33 cellular contexts compared by ENCODE assay signal in genomic region chr1:152679454-152679853, GRCh38. TPM values are rescaled to one million over a fixed set of nuclear protein-coding genes. Genes with fewer than 3 reads are reported as not detected.
"Had no signal": no experiment of that assay in that cellular context is flagged by ENCODE, and none has a peak within 500 bp of the region (broad histone marks: within the 10 kb centered on the region; RNA-seq: fewer than 3 reads in every experiment).

No MANE protein-coding gene starts in this region.

- H3K4me3 ChIP-seq: adrenal gland, body of pancreas, colonic mucosa, gastrocnemius medialis had no signal

- H3K4me1 ChIP-seq: adrenal gland, body of pancreas, colonic mucosa, foreskin keratinocyte, gastrocnemius medialis had no signal

- DNase-seq: activated CD4-positive, alpha-beta memory T cell treated with anti-CD3 and anti-CD28 coated beads for 36 hours; activated CD4-positive, alpha-beta T cell treated with anti-CD3 and anti-CD28 coated beads for 36 hours; activated CD4-positive, alpha-beta T cell treated with anti-CD3 and anti-CD28 coated beads, Interleukin-2, amount 10 ng/mL, durations not matched to agents 24 days and 14 days; activated CD4-positive, CD25-positive, alpha-beta regulatory T cell; activated CD4-positive, CD25-positive, alpha-beta regulatory T cell treated with anti-CD3 and anti-CD28 coated beads, Interleukin-2, amount 50 U/mL, for 72 hours; activated CD8-positive, alpha-beta memory T cell treated with anti-CD3 and anti-CD28 coated beads, Interleukin-2, amount 10 ng/mL, durations not matched to agents 7 days and 5 days; activated CD8-positive, alpha-beta memory T cell treated with anti-CD3 and anti-CD28 coated beads, Interleukin-2, amount 50 U/mL, for 4 hours; activated CD8-positive, alpha-beta T cell treated with anti-CD3 and anti-CD28 coated beads, Interleukin-2, amount 10 ng/mL, durations not matched to agents 7 days and 5 days; activated effector memory CD4-positive, alpha-beta T cell treated with anti-CD3 and anti-CD28 coated beads, Interleukin-2, amount 50 U/mL, for 16 hours; activated naive CD4-positive, alpha-beta T cell treated with anti-CD3 and anti-CD28 coated beads for 36 hours; activated naive CD8-positive, alpha-beta T cell treated with anti-CD3 and anti-CD28 coated beads for 36 hours; activated naive CD8-positive, alpha-beta T cell treated with anti-CD3 and anti-CD28 coated beads, Interleukin-2, amount 50 U/mL, for 24 hours; activated T-cell treated with anti-CD3 and anti-CD28 coated beads, Interleukin-2, amount 50 U/mL, for 1 hour; activated T-cell treated with anti-CD3 and anti-CD28 coated beads, Interleukin-2, amount 50 U/mL, for 48 hours; adrenal gland; amygdala; aorta; body of pancreas; central memory CD4-positive, alpha-beta T cell; cerebellar nuclear complex; colonic mucosa; effector CD8-positive, alpha-beta T cell; endodermal cell; foreskin keratinocyte; gastrocnemius medialis; T-helper 2 cell had no signal

- H3K27ac ChIP-seq: adrenal gland, body of pancreas, colonic mucosa, foreskin keratinocyte, gastrocnemius medialis had no signal

- H3K27me3 ChIP-seq: adrenal gland, body of pancreas, colonic mucosa, gastrocnemius medialis had no signal

- H3K36me3 ChIP-seq: adrenal gland, colonic mucosa, gastrocnemius medialis had no signal

- ATAC-seq: activated CD4-positive, alpha-beta T cell treated with anti-CD3 and anti-CD28 coated beads for 36 hours; activated CD8-positive, alpha-beta memory T cell treated with anti-CD3 and anti-CD28 coated beads, Interleukin-2, amount 10 ng/mL, durations not matched to agents 7 days and 5 days; activated CD8-positive, alpha-beta T cell treated with anti-CD3 and anti-CD28 coated beads, Interleukin-2, amount 10 ng/mL, durations not matched to agents 7 days and 5 days; activated naive CD8-positive, alpha-beta T cell treated with anti-CD3 and anti-CD28 coated beads, Interleukin-2, amount 50 U/mL, for 24 hours; body of pancreas; esophagus mucosa; foreskin keratinocyte; gastrocnemius medialis had no signal

- H3K9me3 ChIP-seq: adrenal gland, body of pancreas, colonic mucosa, gastrocnemius medialis had no signal

RNA-seq across cellular contexts. Expression of gene LCE2C, which starts 4.4 kb away (rescaled TPM):
- total RNA-seq: activated CD4-positive, alpha-beta memory T cell treated with anti-CD3 and anti-CD28 coated beads for 36 hours; activated CD4-positive, alpha-beta T cell treated with anti-CD3 and anti-CD28 coated beads for 36 hours; activated CD4-positive, alpha-beta T cell treated with anti-CD3 and anti-CD28 coated beads, Interleukin-2, amount 10 ng/mL, durations not matched to agents 24 days and 14 days; activated CD8-positive, alpha-beta memory T cell treated with anti-CD3 and anti-CD28 coated beads for 36 hours; activated CD8-positive, alpha-beta memory T cell treated with anti-CD3 and anti-CD28 coated beads, Interleukin-2, amount 10 ng/mL, durations not matched to agents 7 days and 5 days; activated CD8-positive, alpha-beta T cell treated with anti-CD3 and anti-CD28 coated beads, Interleukin-2, amount 10 ng/mL, durations not matched to agents 7 days and 5 days; activated naive CD4-positive, alpha-beta T cell treated with anti-CD3 and anti-CD28 coated beads for 36 hours; activated naive CD8-positive, alpha-beta T cell treated with anti-CD3 and anti-CD28 coated beads for 36 hours; activated T-helper 1 cell treated with anti-CD3 and anti-CD28 coated beads, Interleukin-12 subunit alpha, Interleukin-12 subunit beta, Interleukin-2, Interleukin-4 antibody, amounts not matched to agents 30 ng/mL and 10 ng/mL and 1 ng/mL, durations not matched to agents 14 hours and 24 hours and 36 hours; activated T-helper 2 cell treated with anti-CD3 and anti-CD28 coated beads, Interferon-gamma antibody, Interleukin-2, Interleukin-4, amounts not matched to agents 10 μg/mL and 5 μg/mL and 100 μg/mL, durations not matched to agents 14 hours and 24 hours and 36 hours; adrenal gland; aorta; body of pancreas; colonic mucosa; dermis microvascular lymphatic vessel endothelial cell; endodermal cell; epithelial cell of proximal tubule; esophagus mucosa; foreskin keratinocyte; gastrocnemius medialis; T-helper 1 cell treated with Interleukin-12 subunit alpha and Interleukin-12 subunit beta and Interleukin-4 antibody, amounts not matched to agents 30 ng/mL and 1 ng/mL, for 36 hours had no signal
- polyA plus RNA-seq: adrenal gland, aorta had no signal

RNA-seq across cellular contexts. Expression of gene LCE2B, which starts 6.5 kb away (rescaled TPM):
- total RNA-seq: activated CD4-positive, alpha-beta memory T cell treated with anti-CD3 and anti-CD28 coated beads for 36 hours; activated CD4-positive, alpha-beta T cell treated with anti-CD3 and anti-CD28 coated beads for 36 hours; activated CD4-positive, alpha-beta T cell treated with anti-CD3 and anti-CD28 coated beads, Interleukin-2, amount 10 ng/mL, durations not matched to agents 24 days and 14 days; activated CD8-positive, alpha-beta memory T cell treated with anti-CD3 and anti-CD28 coated beads for 36 hours; activated CD8-positive, alpha-beta memory T cell treated with anti-CD3 and anti-CD28 coated beads, Interleukin-2, amount 10 ng/mL, durations not matched to agents 7 days and 5 days; activated CD8-positive, alpha-beta T cell treated with anti-CD3 and anti-CD28 coated beads, Interleukin-2, amount 10 ng/mL, durations not matched to agents 7 days and 5 days; activated naive CD4-positive, alpha-beta T cell treated with anti-CD3 and anti-CD28 coated beads for 36 hours; activated naive CD8-positive, alpha-beta T cell treated with anti-CD3 and anti-CD28 coated beads for 36 hours; activated T-helper 1 cell treated with anti-CD3 and anti-CD28 coated beads, Interleukin-12 subunit alpha, Interleukin-12 subunit beta, Interleukin-2, Interleukin-4 antibody, amounts not matched to agents 30 ng/mL and 10 ng/mL and 1 ng/mL, durations not matched to agents 14 hours and 24 hours and 36 hours; activated T-helper 2 cell treated with anti-CD3 and anti-CD28 coated beads, Interferon-gamma antibody, Interleukin-2, Interleukin-4, amounts not matched to agents 10 μg/mL and 5 μg/mL and 100 μg/mL, durations not matched to agents 14 hours and 24 hours and 36 hours; adrenal gland; aorta; body of pancreas; colonic mucosa; dermis microvascular lymphatic vessel endothelial cell; endodermal cell; epithelial cell of proximal tubule; esophagus mucosa; gastrocnemius medialis; T-helper 1 cell treated with Interleukin-12 subunit alpha and Interleukin-12 subunit beta and Interleukin-4 antibody, amounts not matched to agents 30 ng/mL and 1 ng/mL, for 36 hours had no signal
- polyA plus RNA-seq: adrenal gland, aorta had no signal

RNA-seq across cellular contexts. Expression of gene LCE2D, which starts 16.3 kb away (rescaled TPM):
- total RNA-seq: activated CD4-positive, alpha-beta memory T cell treated with anti-CD3 and anti-CD28 coated beads for 36 hours; activated CD4-positive, alpha-beta T cell treated with anti-CD3 and anti-CD28 coated beads for 36 hours; activated CD4-positive, alpha-beta T cell treated with anti-CD3 and anti-CD28 coated beads, Interleukin-2, amount 10 ng/mL, durations not matched to agents 24 days and 14 days; activated CD8-positive, alpha-beta memory T cell treated with anti-CD3 and anti-CD28 coated beads for 36 hours; activated CD8-positive, alpha-beta memory T cell treated with anti-CD3 and anti-CD28 coated beads, Interleukin-2, amount 10 ng/mL, durations not matched to agents 7 days and 5 days; activated CD8-positive, alpha-beta T cell treated with anti-CD3 and anti-CD28 coated beads, Interleukin-2, amount 10 ng/mL, durations not matched to agents 7 days and 5 days; activated naive CD4-positive, alpha-beta T cell treated with anti-CD3 and anti-CD28 coated beads for 36 hours; activated naive CD8-positive, alpha-beta T cell treated with anti-CD3 and anti-CD28 coated beads for 36 hours; activated T-helper 1 cell treated with anti-CD3 and anti-CD28 coated beads, Interleukin-12 subunit alpha, Interleukin-12 subunit beta, Interleukin-2, Interleukin-4 antibody, amounts not matched to agents 30 ng/mL and 10 ng/mL and 1 ng/mL, durations not matched to agents 14 hours and 24 hours and 36 hours; activated T-helper 2 cell treated with anti-CD3 and anti-CD28 coated beads, Interferon-gamma antibody, Interleukin-2, Interleukin-4, amounts not matched to agents 10 μg/mL and 5 μg/mL and 100 μg/mL, durations not matched to agents 14 hours and 24 hours and 36 hours; adrenal gland; aorta; body of pancreas; colonic mucosa; dermis microvascular lymphatic vessel endothelial cell; endodermal cell; epithelial cell of proximal tubule; esophagus mucosa; gastrocnemius medialis; T-helper 1 cell treated with Interleukin-12 subunit alpha and Interleukin-12 subunit beta and Interleukin-4 antibody, amounts not matched to agents 30 ng/mL and 1 ng/mL, for 36 hours had no signal
- polyA plus RNA-seq: adrenal gland, aorta had no signal

RNA-seq across cellular contexts. Expression of gene LCE2A, which starts 18.7 kb away (rescaled TPM):
- total RNA-seq: activated CD4-positive, alpha-beta memory T cell treated with anti-CD3 and anti-CD28 coated beads for 36 hours; activated CD4-positive, alpha-beta T cell treated with anti-CD3 and anti-CD28 coated beads for 36 hours; activated CD4-positive, alpha-beta T cell treated with anti-CD3 and anti-CD28 coated beads, Interleukin-2, amount 10 ng/mL, durations not matched to agents 24 days and 14 days; activated CD8-positive, alpha-beta memory T cell treated with anti-CD3 and anti-CD28 coated beads for 36 hours; activated CD8-positive, alpha-beta memory T cell treated with anti-CD3 and anti-CD28 coated beads, Interleukin-2, amount 10 ng/mL, durations not matched to agents 7 days and 5 days; activated CD8-positive, alpha-beta T cell treated with anti-CD3 and anti-CD28 coated beads, Interleukin-2, amount 10 ng/mL, durations not matched to agents 7 days and 5 days; activated naive CD4-positive, alpha-beta T cell treated with anti-CD3 and anti-CD28 coated beads for 36 hours; activated naive CD8-positive, alpha-beta T cell treated with anti-CD3 and anti-CD28 coated beads for 36 hours; activated T-helper 1 cell treated with anti-CD3 and anti-CD28 coated beads, Interleukin-12 subunit alpha, Interleukin-12 subunit beta, Interleukin-2, Interleukin-4 antibody, amounts not matched to agents 30 ng/mL and 10 ng/mL and 1 ng/mL, durations not matched to agents 14 hours and 24 hours and 36 hours; activated T-helper 2 cell treated with anti-CD3 and anti-CD28 coated beads, Interferon-gamma antibody, Interleukin-2, Interleukin-4, amounts not matched to agents 10 μg/mL and 5 μg/mL and 100 μg/mL, durations not matched to agents 14 hours and 24 hours and 36 hours; adrenal gland; aorta; body of pancreas; colonic mucosa; dermis microvascular lymphatic vessel endothelial cell; endodermal cell; epithelial cell of proximal tubule; esophagus mucosa; gastrocnemius medialis; T-helper 1 cell treated with Interleukin-12 subunit alpha and Interleukin-12 subunit beta and Interleukin-4 antibody, amounts not matched to agents 30 ng/mL and 1 ng/mL, for 36 hours had no signal
- polyA plus RNA-seq: adrenal gland, aorta had no signal

RNA-seq across cellular contexts. Expression of gene LCE4A, which starts 28.5 kb away (rescaled TPM):
- total RNA-seq: activated CD4-positive, alpha-beta memory T cell treated with anti-CD3 and anti-CD28 coated beads for 36 hours; activated CD4-positive, alpha-beta T cell treated with anti-CD3 and anti-CD28 coated beads for 36 hours; activated CD4-positive, alpha-beta T cell treated with anti-CD3 and anti-CD28 coated beads, Interleukin-2, amount 10 ng/mL, durations not matched to agents 24 days and 14 days; activated CD8-positive, alpha-beta memory T cell treated with anti-CD3 and anti-CD28 coated beads for 36 hours; activated CD8-positive, alpha-beta memory T cell treated with anti-CD3 and anti-CD28 coated beads, Interleukin-2, amount 10 ng/mL, durations not matched to agents 7 days and 5 days; activated CD8-positive, alpha-beta T cell treated with anti-CD3 and anti-CD28 coated beads, Interleukin-2, amount 10 ng/mL, durations not matched to agents 7 days and 5 days; activated naive CD4-positive, alpha-beta T cell treated with anti-CD3 and anti-CD28 coated beads for 36 hours; activated naive CD8-positive, alpha-beta T cell treated with anti-CD3 and anti-CD28 coated beads for 36 hours; activated T-helper 1 cell treated with anti-CD3 and anti-CD28 coated beads, Interleukin-12 subunit alpha, Interleukin-12 subunit beta, Interleukin-2, Interleukin-4 antibody, amounts not matched to agents 30 ng/mL and 10 ng/mL and 1 ng/mL, durations not matched to agents 14 hours and 24 hours and 36 hours; activated T-helper 2 cell treated with anti-CD3 and anti-CD28 coated beads, Interferon-gamma antibody, Interleukin-2, Interleukin-4, amounts not matched to agents 10 μg/mL and 5 μg/mL and 100 μg/mL, durations not matched to agents 14 hours and 24 hours and 36 hours; adrenal gland; aorta; body of pancreas; colonic mucosa; dermis microvascular lymphatic vessel endothelial cell; endodermal cell; epithelial cell of proximal tubule; esophagus mucosa; foreskin keratinocyte; gastrocnemius medialis; T-helper 1 cell treated with Interleukin-12 subunit alpha and Interleukin-12 subunit beta and Interleukin-4 antibody, amounts not matched to agents 30 ng/mL and 1 ng/mL, for 36 hours had no signal
- polyA plus RNA-seq: adrenal gland, aorta, foreskin keratinocyte had no signal
